8 cellular contexts compared by ENCODE assay signal in the genomic region with DNA sequence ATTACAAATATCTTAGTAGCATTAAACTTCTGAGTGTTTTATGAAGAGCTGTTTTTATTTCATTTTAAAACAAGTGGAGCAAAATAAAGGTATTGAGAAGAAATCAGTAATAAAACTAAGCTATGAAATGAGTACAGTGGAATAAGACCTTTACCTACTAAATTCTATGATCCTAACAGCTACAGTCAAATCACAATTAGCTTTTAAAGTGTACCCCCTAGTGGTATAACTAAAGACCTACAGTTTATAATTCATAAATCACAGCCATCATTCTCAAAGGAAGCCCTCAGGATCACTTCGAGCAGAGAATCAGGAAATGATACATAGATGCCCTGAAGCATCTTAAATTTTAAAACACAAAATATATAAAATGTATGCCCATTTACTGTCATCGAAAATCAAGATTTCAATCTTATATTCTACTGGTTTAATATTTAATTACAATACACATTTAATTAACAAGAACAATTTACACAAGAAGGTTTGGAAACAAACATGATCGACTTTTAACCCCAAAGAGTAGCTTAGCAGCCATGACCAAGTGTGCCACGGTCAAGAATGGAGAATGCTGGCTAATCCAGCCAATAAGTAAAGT. TPM values are rescaled to one million over a fixed set of nuclear protein-coding genes. Genes with fewer than 3 reads are reported as not detected.
DNase-seq lines count a peak whose midpoint lies in the region; ATAC-seq, FAIRE-seq and TF ChIP-seq lines count a peak whose summit lies in the region.

No MANE protein-coding gene starts in this region.

- no peak for FAIRE-seq in urothelium cell line (lab: Jason Lieb, UNC)

- POLR2A ChIA-PET in activated naive CD8-positive, alpha-beta T cell treated with anti-CD3 and anti-CD28 coated beads, Interleukin-2, amount 10 ng/mL, durations not matched to agents 7 days and 5 days (lab: Charles Lee) = interaction anchor here (0.6 to 0.9 kb wide), 2 partner anchors 11 to 782 kb away, joined by 3 read pairs; no protein-coding TSS in a partner anchor

- H3K9me3 Mint-ChIP-seq in activated naive CD8-positive, alpha-beta T cell treated with anti-CD3 and anti-CD28 coated beads, Interleukin-2, amount 10 ng/mL, durations not matched to agents 7 days and 5 days = no peaks in the 10 kb centered on the region
- H3K9me3 Mint-ChIP-seq in activated naive CD8-positive, alpha-beta T cell treated with anti-CD3 and anti-CD28 coated beads for 36 hours = no peaks in the 10 kb centered on the region
- H3K9me3 Mint-ChIP-seq in immature natural killer cell = peaks cover 0 to 2% (median 0%) of the 10 kb centered on the region in 6 donors

- ATAC-seq in activated naive CD8-positive, alpha-beta T cell treated with anti-CD3 and anti-CD28 coated beads, Interleukin-2, amount 10 ng/mL, durations not matched to agents 7 days and 5 days (ENCODE audit: low read depth) = peak; percentile 54
- ATAC-seq in HG02588 (IDR thresholded peaks at IDR 0.05; ENCODE audit: unreplicated experiment) = peak; percentile 76

- peaks cover 19% of the 10 kb centered on the region for H3K36me3 Mint-ChIP-seq in activated naive CD8-positive, alpha-beta T cell treated with anti-CD3 and anti-CD28 coated beads, Interleukin-2, amount 10 ng/mL, durations not matched to agents 7 days and 5 days
- peaks cover 39% of the 10 kb centered on the region for H3K36me3 Mint-ChIP-seq in activated naive CD8-positive, alpha-beta T cell treated with anti-CD3 and anti-CD28 coated beads for 36 hours
- H3K36me3 Mint-ChIP-seq in immature natural killer cell = peaks cover 15 to 43% (median 21%) of the 10 kb centered on the region in 3 donors

- H3K4me1 ChIP-seq in ascending aorta = peaks cover 0 to 5% of the 10 kb centered on the region in 2 donors

- no peaks in the 10 kb centered on the region for H3K27me3 Mint-ChIP-seq in activated naive CD8-positive, alpha-beta T cell treated with anti-CD3 and anti-CD28 coated beads, Interleukin-2, amount 10 ng/mL, durations not matched to agents 7 days and 5 days
- H3K27me3 Mint-ChIP-seq in activated naive CD8-positive, alpha-beta T cell treated with anti-CD3 and anti-CD28 coated beads for 36 hours = no peaks in the 10 kb centered on the region
- H3K27me3 Mint-ChIP-seq in immature natural killer cell (ENCODE audit: low read depth in 3 of 3) = peaks cover 0 to 12% (median 5%) of the 10 kb centered on the region in 3 donors

- intact Hi-C loops in ascending aorta (cut with DNase I) = no loop called here

- peaks cover 38 to 71% of the 10 kb centered on the region in 2 donors for H3K36me3 ChIP-seq in ascending aorta

- H3K27ac ChIP-seq in ascending aorta = no peak overlapping the region

- no peak overlapping the region for H3K4me3 ChIP-seq in ascending aorta

- H3K4me1 Mint-ChIP-seq in activated naive CD8-positive, alpha-beta T cell treated with anti-CD3 and anti-CD28 coated beads, Interleukin-2, amount 10 ng/mL, durations not matched to agents 7 days and 5 days = peaks cover 14% of the 10 kb centered on the region
- peaks cover 33% of the 10 kb centered on the region for H3K4me1 Mint-ChIP-seq in activated naive CD8-positive, alpha-beta T cell treated with anti-CD3 and anti-CD28 coated beads for 36 hours
- peaks cover 13 to 35% of the 10 kb centered on the region in 2 donors for H3K4me1 Mint-ChIP-seq in immature natural killer cell

- no peak overlapping the region for H3K4me3 Mint-ChIP-seq in activated naive CD8-positive, alpha-beta T cell treated with anti-CD3 and anti-CD28 coated beads, Interleukin-2, amount 10 ng/mL, durations not matched to agents 7 days and 5 days
- no peak overlapping the region for H3K4me3 Mint-ChIP-seq in activated naive CD8-positive, alpha-beta T cell treated with anti-CD3 and anti-CD28 coated beads for 36 hours
- no peak overlapping the region for H3K4me3 Mint-ChIP-seq in immature natural killer cell

- no peaks in the 10 kb centered on the region for H3K9me3 ChIP-seq in ascending aorta

- no peak for DNase-seq in activated naive CD8-positive, alpha-beta T cell treated with anti-CD3 and anti-CD28 coated beads, Interleukin-2, amount 10 ng/mL, durations not matched to agents 7 days and 5 days
- no peak for DNase-seq in activated naive CD8-positive, alpha-beta T cell treated with anti-CD3 and anti-CD28 coated beads for 36 hours
- DNase-seq in NCI-H1694 (lab: John Stamatoyannopoulos, UW) (peak; percentile 15), ascending aorta (ENCODE audit: low spot score in 2 of 2) (no peak), immature natural killer cell (peak; percentile 43 to 52 (median 45)), urothelium cell line (ENCODE audit: low spot score) (peak; percentile 32), putamen (ENCODE audit: low spot score) (no peak)

- H3K27me3 ChIP-seq in ascending aorta = no peaks in the 10 kb centered on the region

- no peak overlapping the region for H3K27ac Mint-ChIP-seq in activated naive CD8-positive, alpha-beta T cell treated with anti-CD3 and anti-CD28 coated beads, Interleukin-2, amount 10 ng/mL, durations not matched to agents 7 days and 5 days
- no peak overlapping the region for H3K27ac Mint-ChIP-seq in activated naive CD8-positive, alpha-beta T cell treated with anti-CD3 and anti-CD28 coated beads for 36 hours
- H3K27ac Mint-ChIP-seq in immature natural killer cell = peak overlapping the region in 5 of 6 donors; percentile 2 to 66 (median 51)

- TF ChIP-seq CTCF in ascending aorta (IDR thresholded peaks at IDR 0.05) = peak; percentile 33 to 71 (median 63)

RNA-seq across cellular contexts. Expression of a gene that starts 12.3 kb away (rescaled TPM):
- total RNA-seq in activated naive CD8-positive, alpha-beta T cell treated with anti-CD3 and anti-CD28 coated beads, Interleukin-2, amount 10 ng/mL, durations not matched to agents 7 days and 5 days = 10 to 100 TPM; 63.2 to 71.0 TPM
- total RNA-seq in activated naive CD8-positive, alpha-beta T cell treated with anti-CD3 and anti-CD28 coated beads for 36 hours = 10 to 100 TPM; 61.4 to 68.0 TPM
- total RNA-seq in ascending aorta = 65.7 TPM
- polyA plus RNA-seq in immature natural killer cell = 10 to 100 TPM; 64.0 to 85.7 (median 68.2) TPM

Comparison
In these comparisons a context has a peak if more than half of its experiments do, and no peak if none do; other contexts are left out.
1. DNase-seq: peak in NCI-H1694 (single experiment), immature natural killer cell (3 of 3) and urothelium cell line (single experiment); none in activated naive CD8-positive, alpha-beta T cell treated with anti-CD3 and anti-CD28 coated beads, Interleukin-2, amount 10 ng/mL, durations not matched to agents 7 days and 5 days (single experiment), activated naive CD8-positive, alpha-beta T cell treated with anti-CD3 and anti-CD28 coated beads for 36 hours (single experiment), ascending aorta (0 of 2) and putamen (single experiment).
2. H3K27ac Mint-ChIP-seq: peak in immature natural killer cell (5 of 6); none in activated naive CD8-positive, alpha-beta T cell treated with anti-CD3 and anti-CD28 coated beads, Interleukin-2, amount 10 ng/mL, durations not matched to agents 7 days and 5 days (single experiment) and activated naive CD8-positive, alpha-beta T cell treated with anti-CD3 and anti-CD28 coated beads for 36 hours (single experiment).